Comparison of ENCODE assay signal across 34 cellular contexts in the genomic region with DNA sequence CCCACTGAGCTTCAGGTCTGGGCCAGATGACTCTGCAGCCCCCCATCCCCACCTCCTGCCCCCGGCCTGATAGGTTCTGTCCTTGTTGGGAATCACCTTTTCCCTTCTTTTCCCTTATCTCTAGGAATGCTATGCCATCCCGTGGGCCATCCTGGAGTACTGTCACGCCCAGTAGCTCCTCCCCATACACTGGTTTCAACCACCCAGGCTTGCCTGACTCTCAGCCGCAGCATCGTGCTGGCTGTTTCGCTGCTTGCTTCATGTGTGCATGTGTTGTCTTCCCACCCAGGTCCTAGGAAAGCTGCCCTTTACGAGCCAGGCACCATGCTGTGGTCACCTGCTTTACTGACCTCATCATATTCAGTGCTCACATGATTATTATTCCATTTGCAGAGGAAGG.
DNase-seq lines count a peak whose midpoint lies in the region; ATAC-seq and TF ChIP-seq lines count a peak whose summit lies in the region.
"Had no signal": no experiment of that assay in that cellular context is flagged by ENCODE, and none has a peak within 500 bp of the region (broad histone marks: within the 10 kb centered on the region; RNA-seq: fewer than 3 reads in every experiment).

No MANE protein-coding gene starts in this region.

- no peak overlapping the region for H3K4me2 ChIP-seq in IMR-90 (ENCODE audit: low read depth, low read length)

- dilution Hi-C loops in IMR-90 (cut with HindIII; ENCODE audit: low sequenced_read_pairs, unreplicated experiment) = no loop called here

- H3K23ac ChIP-seq in IMR-90 (ENCODE audit: low read depth, low read length) = no peak overlapping the region

- H3K4me1 Mint-ChIP-seq in activated naive CD8-positive, alpha-beta T cell treated with anti-CD3 and anti-CD28 coated beads, Interleukin-2, amount 10 ng/mL, durations not matched to agents 7 days and 5 days = peaks cover 18% of the 10 kb centered on the region
- H3K4me1 Mint-ChIP-seq in activated naive CD8-positive, alpha-beta T cell treated with anti-CD3 and anti-CD28 coated beads for 36 hours = peaks cover 8% of the 10 kb centered on the region
- peaks cover 34% of the 10 kb centered on the region for H3K4me1 Mint-ChIP-seq in stimulated activated effector memory CD8-positive, alpha-beta T cell treated with anti-CD3 and anti-CD28 coated beads, Interleukin-12 subunit alpha, Interleukin-12 subunit beta, amount 100 ng/mL, for 72 hours

- no TSS peak for BruUV-seq in IMR-90 (replicated peaks; lab: Mats Ljungman, UMichigan)

- TF ChIP-seq POLR2A in IMR-90 (IDR thresholded peaks at IDR 0.05; ENCODE audit: low read depth, low read length) = no peak

- peak overlapping the region; percentile 13; the same call in 1 of the 2 replicates for H3K14ac ChIP-seq in IMR-90 (replicated peaks; ENCODE audit: low read depth, low read length)

- peak overlapping the region; percentile 85; the same call in 1 of the 2 replicates for H2BK20ac ChIP-seq in IMR-90 (ENCODE audit: low read depth, low read length)

- H2AFZ ChIP-seq in IMR-90 (replicated peaks; ENCODE audit: low read length, poor library complexity) = no peak overlapping the region

- peak overlapping the region; percentile 88 for H2AK5ac ChIP-seq in IMR-90 (ENCODE audit: low read depth, low read length)

- H3K56ac ChIP-seq in IMR-90 (ENCODE audit: extremely low read depth, insufficient read depth, low read length) = no peak overlapping the region

- no peak overlapping the region for H3K4me3 ChIP-seq in IMR-90 (ENCODE audit: insufficient read depth, low read depth, low read length)
- no peak overlapping the region for H3K4me3 ChIP-seq in choroid plexus epithelial cell (ENCODE audit: low read depth, low read length)
- H3K4me3 ChIP-seq: dorsolateral prefrontal cortex, heart right ventricle, testis, uterus had no signal

- H4K20me1 ChIP-seq in IMR-90 (ENCODE audit: insufficient read depth, low read length) = no peaks in the 10 kb centered on the region

- no peak overlapping the region for H3K18ac ChIP-seq in IMR-90 (ENCODE audit: low read depth, low read length)

- no peaks in the 10 kb centered on the region for H3K36me3 Mint-ChIP-seq in activated naive CD8-positive, alpha-beta T cell treated with anti-CD3 and anti-CD28 coated beads, Interleukin-2, amount 10 ng/mL, durations not matched to agents 7 days and 5 days
- no peaks in the 10 kb centered on the region for H3K36me3 Mint-ChIP-seq in activated naive CD8-positive, alpha-beta T cell treated with anti-CD3 and anti-CD28 coated beads for 36 hours
- H3K36me3 Mint-ChIP-seq in stimulated activated effector memory CD8-positive, alpha-beta T cell treated with anti-CD3 and anti-CD28 coated beads, Interleukin-12 subunit alpha, Interleukin-12 subunit beta, amount 100 ng/mL, for 72 hours = peaks cover 5% of the 10 kb centered on the region

- no peak overlapping the region for H3K27ac ChIP-seq in IMR-90 (ENCODE audit: insufficient read depth, low read length)
- H3K27ac ChIP-seq: testis, uterus, WERI-Rb-1 had no signal

- no peak for TF ChIP-seq RAD21 in IMR-90 (IDR thresholded peaks at IDR 0.05; ENCODE audit: low read length)

- H3K9me1 ChIP-seq in IMR-90 (ENCODE audit: insufficient read depth, low read length) = peaks cover 18% of the 10 kb centered on the region

- H2BK5ac ChIP-seq in IMR-90 (ENCODE audit: low read depth, low read length, poor library complexity, severe bottlenecking) = no peak overlapping the region

- TF ChIP-seq CTCF in IMR-90 (conservative IDR thresholded peaks at IDR 0.05; ENCODE audit: low read depth, low read length) = no peak
- no peak for TF ChIP-seq CTCF in choroid plexus epithelial cell (conservative IDR thresholded peaks at IDR 0.05; ENCODE audit: low read depth, low read length)

- WGBS in IMR-90 (ENCODE audit: extremely low coverage in 2 of 2, insufficient read length in 1 of 2), 2 experiments = 95% methylated on average over 4 of the region's 7 CpGs; no CpG with 5 or more reads in 1 of the 2 experiments

- peak overlapping the region; percentile 84 for H3K4ac ChIP-seq in IMR-90 (ENCODE audit: low read depth, low read length)

- H2AK9ac ChIP-seq in IMR-90 (replicated peaks; ENCODE audit: low read depth, low read length, poor library complexity) = no peak overlapping the region

- CTCF ChIA-PET in IMR-90 (lab: Yijun Ruan, JAX) = no interaction called here

- H2BK120ac ChIP-seq in IMR-90 (ENCODE audit: low read depth, low read length) = peak overlapping the region; percentile 24

- H4K5ac ChIP-seq in IMR-90 (ENCODE audit: low read depth, low read length) = no peak overlapping the region

- H3K79me1 ChIP-seq in IMR-90 (ENCODE audit: low read depth in 1 of 2, low read length in 2 of 2) = no peaks in the 10 kb centered on the region; a peak in 1 of 4 replicates

- H3K9me3 Mint-ChIP-seq in activated naive CD8-positive, alpha-beta T cell treated with anti-CD3 and anti-CD28 coated beads, Interleukin-2, amount 10 ng/mL, durations not matched to agents 7 days and 5 days = no peaks in the 10 kb centered on the region
- H3K9me3 Mint-ChIP-seq in activated naive CD8-positive, alpha-beta T cell treated with anti-CD3 and anti-CD28 coated beads for 36 hours = no peaks in the 10 kb centered on the region
- no peaks in the 10 kb centered on the region for H3K9me3 Mint-ChIP-seq in stimulated activated effector memory CD8-positive, alpha-beta T cell treated with anti-CD3 and anti-CD28 coated beads, Interleukin-12 subunit alpha, Interleukin-12 subunit beta, amount 100 ng/mL, for 72 hours
- H3K9me3 Mint-ChIP-seq: activated T-cell treated with anti-CD3 and anti-CD28 coated beads, Interleukin-2, amount 50 U/mL, for 24 hours; CD8-positive, alpha-beta T cell; HFFc6; naive thymus-derived CD8-positive, alpha-beta T cell had no signal

- peaks cover 4% of the 10 kb centered on the region for H3K4me1 ChIP-seq in IMR-90 (ENCODE audit: control insufficient read depth, insufficient read depth, low read length)

- no peaks in the 10 kb centered on the region for H3K36me3 ChIP-seq in IMR-90 (ENCODE audit: control insufficient read depth, insufficient read depth, low read length)
- H3K36me3 ChIP-seq: heart right ventricle, uterus had no signal

- H4K8ac ChIP-seq in IMR-90 (ENCODE audit: low read depth in 2 of 2, low read length in 2 of 2) = no peak overlapping the region; a peak in 1 of 4 replicates

- DNase-seq in activated naive CD8-positive, alpha-beta T cell treated with anti-CD3 and anti-CD28 coated beads, Interleukin-2, amount 10 ng/mL, durations not matched to agents 7 days and 5 days = no peak
- no peak for DNase-seq in activated naive CD8-positive, alpha-beta T cell treated with anti-CD3 and anti-CD28 coated beads for 36 hours
- DNase-seq in IMR-90 (no peak), choroid plexus epithelial cell (ENCODE audit: low read depth) (peak; percentile 24), NCI-H446 treated with DMSO at 0.1 percent for 48 hours (lab: John Stamatoyannopoulos, UW) (no peak), ureter (ENCODE audit: low spot score) (no peak)
- DNase-seq in stimulated activated effector memory CD8-positive, alpha-beta T cell treated with anti-CD3 and anti-CD28 coated beads, Interleukin-12 subunit alpha, Interleukin-12 subunit beta, amount 100 ng/mL, for 72 hours (ENCODE audit: low spot score in 2 of 2) = no peak
- DNase-seq: activated CD4-positive, alpha-beta T cell treated with anti-CD3 and anti-CD28 coated beads for 48 hours; activated gamma-delta T cell treated with Interleukin-2 at 50 U/mL for 16 hours; activated T-cell treated with anti-CD3 and anti-CD28 coated beads, Interleukin-2, amount 50 U/mL, for 24 hours; central memory CD4-positive, alpha-beta T cell; DMS 273 treated with DMSO at 0.1 percent for 48 hours; foreskin melanocyte; GOT3; heart right ventricle; HFFc6; kidney; naive thymus-derived CD8-positive, alpha-beta T cell; NCI-H1092; NCI-H187; NCI-H2171 treated with DMSO at 0.1 percent for 48 hours; NCI-H524 treated with DMSO at 0.1 percent for 48 hours; SIG-M5; small intestine; stimulated activated naive CD8-positive, alpha-beta T cell treated with anti-CD3 and anti-CD28 coated beads, Interleukin-15, Interleukin-2, amounts not matched to agents 100 U/mL and 50 U/mL, for 24 hours; T-helper 9 cell; testis; uterus; WERI-Rb-1 had no signal

- in situ Hi-C loops in IMR-90 (cut with MboI; ENCODE audit: low sequenced_read_pairs) = no loop called here

- H3K27me3 ChIP-seq in IMR-90 (ENCODE audit: control insufficient read depth, insufficient read depth, low read length) = no peaks in the 10 kb centered on the region
- H3K27me3 ChIP-seq: dorsolateral prefrontal cortex, heart right ventricle, testis, uterus had no signal

- no peak overlapping the region for H3K4me3 Mint-ChIP-seq in activated naive CD8-positive, alpha-beta T cell treated with anti-CD3 and anti-CD28 coated beads, Interleukin-2, amount 10 ng/mL, durations not matched to agents 7 days and 5 days
- H3K4me3 Mint-ChIP-seq in activated naive CD8-positive, alpha-beta T cell treated with anti-CD3 and anti-CD28 coated beads for 36 hours = no peak overlapping the region
- no peak overlapping the region for H3K4me3 Mint-ChIP-seq in stimulated activated effector memory CD8-positive, alpha-beta T cell treated with anti-CD3 and anti-CD28 coated beads, Interleukin-12 subunit alpha, Interleukin-12 subunit beta, amount 100 ng/mL, for 72 hours
- H3K4me3 Mint-ChIP-seq: activated T-cell treated with anti-CD3 and anti-CD28 coated beads, Interleukin-2, amount 50 U/mL, for 24 hours; B cell; CD8-positive, alpha-beta T cell; HFFc6 had no signal

- H2BK15ac ChIP-seq in IMR-90 (ENCODE audit: low read depth, low read length) = peak overlapping the region; percentile 63; the same call in 1 of the 3 replicates

- intact Hi-C loops in IMR-90 (cut with micrococcal nuclease) = no loop called here

- H3K9me3 ChIP-seq in IMR-90 (ENCODE audit: control insufficient read depth, insufficient read depth, low read length) = no peaks in the 10 kb centered on the region
- H3K9me3 ChIP-seq: heart right ventricle, testis, uterus had no signal

- POLR2A ChIA-PET in activated naive CD8-positive, alpha-beta T cell treated with anti-CD3 and anti-CD28 coated beads, Interleukin-2, amount 10 ng/mL, durations not matched to agents 7 days and 5 days (lab: Charles Lee) = no interaction called here
- POLR2A ChIA-PET in IMR-90 (lab: Charles Lee; ENCODE audit: unreplicated experiment) = no interaction called here

- no peak overlapping the region for H3K9ac ChIP-seq in IMR-90 (ENCODE audit: low read depth, low read length)

- no peak for ATAC-seq in activated naive CD8-positive, alpha-beta T cell treated with anti-CD3 and anti-CD28 coated beads, Interleukin-2, amount 10 ng/mL, durations not matched to agents 7 days and 5 days (ENCODE audit: low read depth)
- no peak for ATAC-seq in IMR-90 (ENCODE audit: low read depth)
- ATAC-seq in stimulated activated effector memory CD8-positive, alpha-beta T cell treated with anti-CD3 and anti-CD28 coated beads, Interleukin-12 subunit alpha, Interleukin-12 subunit beta, amount 100 ng/mL, for 72 hours = no peak
- no peak for ATAC-seq in GM18520 (IDR thresholded peaks at IDR 0.05; ENCODE audit: unreplicated experiment)
- ATAC-seq: CD8-positive, alpha-beta T cell; heart right ventricle; naive thymus-derived CD8-positive, alpha-beta T cell; Panc1; stimulated activated naive CD8-positive, alpha-beta T cell treated with anti-CD3 and anti-CD28 coated beads, Interleukin-15, Interleukin-2, amounts not matched to agents 100 U/mL and 50 U/mL, for 24 hours had no signal

- H3K27ac Mint-ChIP-seq in activated naive CD8-positive, alpha-beta T cell treated with anti-CD3 and anti-CD28 coated beads, Interleukin-2, amount 10 ng/mL, durations not matched to agents 7 days and 5 days = peak overlapping the region; percentile 55
- H3K27ac Mint-ChIP-seq in activated naive CD8-positive, alpha-beta T cell treated with anti-CD3 and anti-CD28 coated beads for 36 hours = no peak overlapping the region
- peak overlapping the region; percentile 16 for H3K27ac Mint-ChIP-seq in stimulated activated effector memory CD8-positive, alpha-beta T cell treated with anti-CD3 and anti-CD28 coated beads, Interleukin-12 subunit alpha, Interleukin-12 subunit beta, amount 100 ng/mL, for 72 hours
- H3K27ac Mint-ChIP-seq: activated T-cell treated with anti-CD3 and anti-CD28 coated beads, Interleukin-2, amount 50 U/mL, for 24 hours; B cell; CD8-positive, alpha-beta T cell; HFFc6 had no signal

- peak overlapping the region; percentile 77; the same call in 1 of the 2 replicates for H4K91ac ChIP-seq in IMR-90 (ENCODE audit: insufficient read depth, low read depth, low read length)

- H3K27me3 Mint-ChIP-seq in activated naive CD8-positive, alpha-beta T cell treated with anti-CD3 and anti-CD28 coated beads, Interleukin-2, amount 10 ng/mL, durations not matched to agents 7 days and 5 days = peaks cover 10% of the 10 kb centered on the region
- H3K27me3 Mint-ChIP-seq in activated naive CD8-positive, alpha-beta T cell treated with anti-CD3 and anti-CD28 coated beads for 36 hours = no peaks in the 10 kb centered on the region
- H3K27me3 Mint-ChIP-seq: activated T-cell treated with anti-CD3 and anti-CD28 coated beads, Interleukin-2, amount 50 U/mL, for 24 hours; B cell; naive thymus-derived CD8-positive, alpha-beta T cell had no signal
